In the genomic region with DNA sequence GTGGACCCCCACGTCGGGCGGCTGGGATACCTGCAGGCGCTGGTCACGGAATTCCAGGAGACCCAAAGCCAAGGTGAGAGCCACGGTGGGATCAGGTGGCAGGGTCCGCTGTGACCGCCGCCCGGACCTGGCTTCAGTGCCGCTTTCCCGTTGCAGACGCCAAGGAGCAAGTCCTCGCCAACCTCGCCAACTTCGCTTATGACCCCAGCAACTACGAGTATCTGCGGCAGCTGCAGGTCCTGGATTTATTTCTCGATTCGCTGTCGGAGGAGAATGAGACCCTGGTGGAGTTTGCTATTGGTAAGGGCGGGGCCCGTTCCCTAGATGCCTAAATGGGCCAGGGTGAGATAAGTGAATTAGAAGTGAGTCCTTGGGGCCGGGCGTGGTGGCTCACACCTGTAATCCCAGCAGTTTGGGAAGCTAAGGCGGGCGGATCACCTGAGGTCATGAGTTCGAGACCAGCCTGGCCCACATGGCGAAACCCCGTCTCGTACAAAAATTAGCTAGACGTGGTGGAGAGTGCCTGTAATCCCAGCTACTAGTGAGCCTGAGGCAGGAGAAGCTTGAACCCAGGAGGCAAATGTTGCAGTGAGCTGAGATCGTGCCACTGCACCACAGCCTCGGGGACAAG, we compare ENCODE assay signal across 6 cellular contexts. TPM values are rescaled to one million over a fixed set of nuclear protein-coding genes. Genes with fewer than 3 reads are reported as not detected.
DNase-seq lines count a peak whose midpoint lies in the region; ATAC-seq and TF ChIP-seq lines count a peak whose summit lies in the region.

No MANE protein-coding gene starts in this region.

- H3K27ac ChIP-seq in sigmoid colon: peak overlapping the region; percentile 66 to 81 (median 77)

- H3K36me3 ChIP-seq in sigmoid colon: no peaks in the 10 kb centered on the region

- H3K4me3 ChIP-seq in sigmoid colon: peak overlapping the region; percentile 65 to 91 (median 76)

- no peaks in the 10 kb centered on the region for H3K27me3 Mint-ChIP-seq in activated CD4-positive, alpha-beta T cell treated with anti-CD3 and anti-CD28 coated beads for 36 hours
- no peaks in the 10 kb centered on the region for H3K27me3 Mint-ChIP-seq in effector memory CD8-positive, alpha-beta T cell

- H3K9me3 Mint-ChIP-seq in activated CD4-positive, alpha-beta T cell treated with anti-CD3 and anti-CD28 coated beads for 36 hours (ENCODE audit: low read depth): no peaks in the 10 kb centered on the region
- no peaks in the 10 kb centered on the region for H3K9me3 Mint-ChIP-seq in effector memory CD8-positive, alpha-beta T cell

- TF ChIP-seq CTCF in sigmoid colon (IDR thresholded peaks at IDR 0.05): no peak

- ATAC-seq in activated CD4-positive, alpha-beta T cell treated with anti-CD3 and anti-CD28 coated beads for 36 hours: no peak
- no peak for ATAC-seq in effector memory CD8-positive, alpha-beta T cell (replicated peaks)
- no peak for ATAC-seq in HG03571 (IDR thresholded peaks at IDR 0.05; ENCODE audit: unreplicated experiment)

- DNase-seq in activated CD4-positive, alpha-beta T cell treated with anti-CD3 and anti-CD28 coated beads for 36 hours: peak; percentile 50
- no peak for DNase-seq in activated CD4-positive, alpha-beta T cell treated with anti-CD3 and anti-CD28 coated beads, Interleukin-2, amount 50 U/mL, for 4 hours
- no peak for DNase-seq in effector memory CD8-positive, alpha-beta T cell
- DNase-seq in sigmoid colon (no peak), glomerular visceral epithelial cell (ENCODE audit: extremely low spot score) (no peak)

- H3K9me3 ChIP-seq in sigmoid colon: no peaks in the 10 kb centered on the region

- H3K4me1 Mint-ChIP-seq in activated CD4-positive, alpha-beta T cell treated with anti-CD3 and anti-CD28 coated beads for 36 hours: peaks cover 34% of the 10 kb centered on the region
- H3K4me1 Mint-ChIP-seq in effector memory CD8-positive, alpha-beta T cell (ENCODE audit: low read depth in 2 of 2): peaks cover 32 to 33% of the 10 kb centered on the region in 2 donors

- 15 to 25% methylated on average over 34 of the region's 34 CpGs for WGBS in sigmoid colon, 2 donors

- intact Hi-C loops in activated CD4-positive, alpha-beta T cell treated with anti-CD3 and anti-CD28 coated beads for 36 hours (cut with DNase I, micrococcal nuclease): loop anchor here (1.0 to 5.0 kb wide), 6 partner anchors 42 to 407 kb away; a partner anchor contains a TSS
- intact Hi-C loops in sigmoid colon (cut with DNase I): loop anchor here (5.0 kb wide), 2 partner anchors 48 to 72 kb away; a partner anchor contains a TSS

- H3K4me1 ChIP-seq in sigmoid colon: peaks cover 0 to 48% (median 35%) of the 10 kb centered on the region in 4 donors

- peak overlapping the region; percentile 79 for H3K4me3 Mint-ChIP-seq in activated CD4-positive, alpha-beta T cell treated with anti-CD3 and anti-CD28 coated beads for 36 hours
- H3K4me3 Mint-ChIP-seq in effector memory CD8-positive, alpha-beta T cell: peak overlapping the region; percentile 79 to 84

- no peak for TF ChIP-seq POLR2A in sigmoid colon (IDR thresholded peaks at IDR 0.05)

- TF ChIP-seq EP300 in sigmoid colon (IDR thresholded peaks at IDR 0.05): no peak

- POLR2A ChIA-PET in activated CD4-positive, alpha-beta T cell treated with anti-CD3 and anti-CD28 coated beads for 36 hours (lab: Charles Lee): interaction anchor here (0.6 to 1.3 kb wide), 4 partner anchors 35 to 295 kb away, joined by 3 to 6 read pairs (median 4); a partner anchor contains a TSS

- H3K27me3 ChIP-seq in sigmoid colon: no peaks in the 10 kb centered on the region

- CTCF ChIA-PET in activated CD4-positive, alpha-beta T cell treated with anti-CD3 and anti-CD28 coated beads for 36 hours (lab: Charles Lee): interaction anchor here (0.6 to 7.6 kb wide), 21 partner anchors 9 to 302 kb away, joined by 3 to 154 read pairs (median 5); a partner anchor contains a TSS

- peak overlapping the region; percentile 68 for H3K27ac Mint-ChIP-seq in activated CD4-positive, alpha-beta T cell treated with anti-CD3 and anti-CD28 coated beads for 36 hours
- peak overlapping the region in 1 of 2 donors; percentile 65 for H3K27ac Mint-ChIP-seq in effector memory CD8-positive, alpha-beta T cell

- peaks cover 18% of the 10 kb centered on the region for H3K36me3 Mint-ChIP-seq in activated CD4-positive, alpha-beta T cell treated with anti-CD3 and anti-CD28 coated beads for 36 hours (ENCODE audit: low read depth)
- H3K36me3 Mint-ChIP-seq in effector memory CD8-positive, alpha-beta T cell (ENCODE audit: insufficient read depth): peaks cover 28% of the 10 kb centered on the region

RNA-seq across cellular contexts. Expression of a gene that starts 0.7 kb away (rescaled TPM):
- 1 to 10 TPM; 6.7 to 7.7 TPM for total RNA-seq in activated CD4-positive, alpha-beta T cell treated with anti-CD3 and anti-CD28 coated beads for 36 hours
- total RNA-seq in sigmoid colon: 1 to 10 TPM; 3.2 to 7.8 (median 4.3) TPM
- 10 to 100 TPM; 15.0 to 18.9 (median 16.6) TPM for polyA plus RNA-seq in sigmoid colon

RNA-seq across cellular contexts. Expression of a gene that starts 21.1 kb away (rescaled TPM):
- total RNA-seq in activated CD4-positive, alpha-beta T cell treated with anti-CD3 and anti-CD28 coated beads for 36 hours: 10 to 100 TPM; 51.7 to 61.5 TPM
- total RNA-seq in sigmoid colon: 100 to 1,000 TPM in 1 of 4 donors, 10 to 100 TPM in 3; 60.7 to 109 (median 82.4) TPM
- 100 to 1,000 TPM; 102 to 116 (median 110) TPM for polyA plus RNA-seq in sigmoid colon

RNA-seq across cellular contexts. Expression of a gene that starts 22.7 kb away (rescaled TPM):
- total RNA-seq in activated CD4-positive, alpha-beta T cell treated with anti-CD3 and anti-CD28 coated beads for 36 hours: 1 to 10 TPM; 6.0 to 6.5 TPM
- total RNA-seq in sigmoid colon: 10 to 100 TPM in 1 of 4 donors, 1 to 10 TPM in 3; 2.6 to 15.0 (median 6.4) TPM
- polyA plus RNA-seq in sigmoid colon: 10 to 100 TPM in 2 of 3 donors, 1 to 10 TPM in 1; 6.6 to 31.1 (median 13.4) TPM

RNA-seq across cellular contexts. Expression of a gene that starts 43.9 kb away (rescaled TPM):
- total RNA-seq in activated CD4-positive, alpha-beta T cell treated with anti-CD3 and anti-CD28 coated beads for 36 hours: 100 to 1,000 TPM; 234 to 238 TPM
- total RNA-seq in sigmoid colon: 10 to 100 TPM; 17.5 to 19.1 (median 18.8) TPM
- polyA plus RNA-seq in sigmoid colon: 100 to 1,000 TPM; 361 to 627 (median 471) TPM
